ENCODE assay signal across 23 cellular contexts in the genomic region with DNA sequence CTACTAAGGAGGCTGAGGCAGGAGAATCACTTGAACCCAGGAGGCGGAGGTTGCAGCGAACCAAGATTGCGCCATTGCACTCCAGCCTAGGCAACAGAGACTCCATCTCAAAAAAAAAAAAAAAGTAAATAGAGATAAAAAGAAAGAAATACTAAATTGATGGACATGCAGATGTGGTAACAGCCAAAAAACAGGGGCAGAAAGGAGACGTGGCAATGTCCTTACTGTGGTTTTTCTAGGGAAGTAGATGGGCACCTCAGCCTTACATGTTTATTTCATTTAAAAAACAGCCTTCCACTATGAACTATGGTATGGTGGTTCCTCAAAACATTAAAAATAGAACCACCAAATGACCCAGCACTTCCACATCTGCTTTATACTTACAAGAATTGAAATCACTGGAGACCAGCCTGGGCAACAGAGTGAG. TPM values are rescaled to one million over a fixed set of nuclear protein-coding genes. Genes with fewer than 3 reads are reported as not detected.
DNase-seq lines count a peak whose midpoint lies in the region; TF ChIP-seq lines count a peak whose summit lies in the region.
"Had no signal": no experiment of that assay in that cellular context is flagged by ENCODE, and none has a peak within 500 bp of the region (broad histone marks: within the 10 kb centered on the region; RNA-seq: fewer than 3 reads in every experiment).

No MANE protein-coding gene starts in this region.

- intact Hi-C loops in dendritic cell treated with granulocyte-macrophage colony-stimulating factor and Interleukin-4, amounts not matched to agents 40 ng/mL and 50 ng/mL, for 4 days (cut with micrococcal nuclease): no loop called here
- intact Hi-C loops in ovary (cut with DNase I): no loop called here

- no peaks in the 10 kb centered on the region for H3K79me2 ChIP-seq in smooth muscle cell (ENCODE audit: low read depth)

- peak overlapping the region; percentile 95 for H3K27ac Mint-ChIP-seq in dendritic cell treated with granulocyte-macrophage colony-stimulating factor and Interleukin-4, amounts not matched to agents 40 ng/mL and 50 ng/mL, for 4 days
- H3K27ac Mint-ChIP-seq: activated CD4-positive, alpha-beta T cell treated with anti-CD3 and anti-CD28 coated beads, Interleukin-2, amount 10 ng/mL, durations not matched to agents 7 days and 5 days; GM23338 had no signal

- H3K36me3 Mint-ChIP-seq in dendritic cell treated with granulocyte-macrophage colony-stimulating factor and Interleukin-4, amounts not matched to agents 40 ng/mL and 50 ng/mL, for 4 days (ENCODE audit: low read depth): peaks cover 56% of the 10 kb centered on the region

- H3K27me3 Mint-ChIP-seq in dendritic cell treated with granulocyte-macrophage colony-stimulating factor and Interleukin-4, amounts not matched to agents 40 ng/mL and 50 ng/mL, for 4 days: no peaks in the 10 kb centered on the region
- H3K27me3 Mint-ChIP-seq: activated CD4-positive, alpha-beta T cell treated with anti-CD3 and anti-CD28 coated beads, Interleukin-2, amount 10 ng/mL, durations not matched to agents 7 days and 5 days had no signal

- H3K4me3 Mint-ChIP-seq in dendritic cell treated with granulocyte-macrophage colony-stimulating factor and Interleukin-4, amounts not matched to agents 40 ng/mL and 50 ng/mL, for 4 days: peak overlapping the region; percentile 20
- H3K4me3 Mint-ChIP-seq: activated CD4-positive, alpha-beta T cell treated with anti-CD3 and anti-CD28 coated beads, Interleukin-2, amount 10 ng/mL, durations not matched to agents 7 days and 5 days; GM23338 had no signal

- DNase-seq in HL-60 (ENCODE audit: low read depth in 1 of 2, low spot score in 1 of 2): peak in 1 of 2 experiments; percentile 63
- DNase-seq in NOMO-1 treated with dmso at 0.1 percent for 144 hours (lab: John Stamatoyannopoulos, UW; ENCODE audit: unreplicated experiment): peak; percentile 90
- peak; percentile 73 for DNase-seq in pons (ENCODE audit: low spot score)
- no peak for DNase-seq in ovary
- DNase-seq in suprapubic skin (ENCODE audit: low spot score in 2 of 2): no peak
- DNase-seq in smooth muscle cell (lab: John Stamatoyannopoulos, UW; ENCODE audit: unreplicated experiment): no peak
- DNase-seq: activated CD4-positive, alpha-beta T cell treated with anti-CD3 and anti-CD28 coated beads, Interleukin-2, amount 10 ng/mL, durations not matched to agents 7 days and 5 days; activated gamma-delta T cell treated with Interleukin-2 at 50 U/mL for 16 hours; amygdala; caudate nucleus; COR-L47; EL; NCI-H1105 treated with DMSO at 0.1 percent for 48 hours; NCI-H526; PC-9; retina; SK-N-SH; stimulated activated naive CD4-positive, alpha-beta T cell; transverse colon had no signal

- WGBS in ovary, 3 donors: 86 to 94% (median 93%) methylated on average over 4 of the region's 4 CpGs
- WGBS in suprapubic skin: 84% methylated on average over 4 of the region's 4 CpGs
- 98% methylated on average over 4 of the region's 4 CpGs for WGBS in smooth muscle cell (ENCODE audit: low lambda C conversion rate)

- H3F3A ChIP-seq in smooth muscle cell (ENCODE audit: low read depth): no peaks in the 10 kb centered on the region

- peak overlapping the region; percentile 56 for H3K27ac ChIP-seq in HL-60 (replicated peaks)
- H3K27ac ChIP-seq in ovary: no peak overlapping the region
- H3K27ac ChIP-seq in suprapubic skin: no peak overlapping the region
- H3K27ac ChIP-seq in smooth muscle cell (ENCODE audit: low read depth): no peak overlapping the region
- H3K27ac ChIP-seq: neutrophil, PC-9 had no signal

- TF ChIP-seq CTCF in HL-60 (IDR thresholded peaks at IDR 0.05; ENCODE audit: insufficient read depth, low read length) (no peak), ovary (IDR thresholded peaks at IDR 0.05) (no peak), suprapubic skin (IDR thresholded peaks at IDR 0.05) (no peak), smooth muscle cell (IDR thresholded peaks at IDR 0.05; ENCODE audit: borderline replicate concordance, insufficient read depth, poor library complexity, severe bottlenecking) (no peak)

- H3K27me3 ChIP-seq in HL-60 (ENCODE audit: insufficient read depth, poor library complexity, severe bottlenecking) (no peaks in the 10 kb centered on the region), ovary (no peaks in the 10 kb centered on the region), suprapubic skin (no peaks in the 10 kb centered on the region), smooth muscle cell (ENCODE audit: low read depth) (no peaks in the 10 kb centered on the region)
- H3K27me3 ChIP-seq: neutrophil, transverse colon had no signal

- no peaks in the 10 kb centered on the region for H3K9me3 Mint-ChIP-seq in dendritic cell treated with granulocyte-macrophage colony-stimulating factor and Interleukin-4, amounts not matched to agents 40 ng/mL and 50 ng/mL, for 4 days
- H3K9me3 Mint-ChIP-seq: activated CD4-positive, alpha-beta T cell treated with anti-CD3 and anti-CD28 coated beads, Interleukin-2, amount 10 ng/mL, durations not matched to agents 7 days and 5 days; GM23338 had no signal

- H3K4me3 ChIP-seq in HL-60 (replicated peaks; ENCODE audit: insufficient read depth, low read length) (no peak overlapping the region), ovary (no peak overlapping the region), suprapubic skin (no peak overlapping the region), smooth muscle cell (no peak overlapping the region)
- H3K4me3 ChIP-seq: GM23338, PC-9, transverse colon had no signal

- no peak overlapping the region for H3K4me2 ChIP-seq in smooth muscle cell
- H3K4me2 ChIP-seq: GM23338, PC-9, SK-N-SH had no signal

- H3K9ac ChIP-seq in smooth muscle cell (ENCODE audit: low read depth): no peak overlapping the region
- H3K9ac ChIP-seq: SK-N-SH had no signal

- no peak overlapping the region for H2AFZ ChIP-seq in smooth muscle cell (ENCODE audit: low read depth)
- H2AFZ ChIP-seq: GM23338, PC-9 had no signal

- H3K9me3 ChIP-seq in ovary (no peaks in the 10 kb centered on the region), suprapubic skin (no peaks in the 10 kb centered on the region), smooth muscle cell (replicated peaks; ENCODE audit: low read depth) (no peaks in the 10 kb centered on the region)
- H3K9me3 ChIP-seq: neutrophil, SK-N-SH, transverse colon had no signal

- H3K4me1 Mint-ChIP-seq in dendritic cell treated with granulocyte-macrophage colony-stimulating factor and Interleukin-4, amounts not matched to agents 40 ng/mL and 50 ng/mL, for 4 days (ENCODE audit: low read depth): peaks cover 38% of the 10 kb centered on the region
- H3K4me1 Mint-ChIP-seq: activated CD4-positive, alpha-beta T cell treated with anti-CD3 and anti-CD28 coated beads, Interleukin-2, amount 10 ng/mL, durations not matched to agents 7 days and 5 days; GM23338 had no signal

- no peak for TF ChIP-seq POLR2A in ovary (IDR thresholded peaks at IDR 0.05)
- TF ChIP-seq POLR2A in suprapubic skin (IDR thresholded peaks at IDR 0.05): no peak

- H3K36me3 ChIP-seq in ovary (no peaks in the 10 kb centered on the region), suprapubic skin (peaks cover 17% of the 10 kb centered on the region), smooth muscle cell (ENCODE audit: low read depth) (no peaks in the 10 kb centered on the region)

- TF ChIP-seq EP300 in ovary (IDR thresholded peaks at IDR 0.05) (no peak), suprapubic skin (IDR thresholded peaks at IDR 0.05) (no peak)

- H3K4me1 ChIP-seq in ovary (ENCODE audit: insufficient read depth) (no peaks in the 10 kb centered on the region), suprapubic skin (peaks cover 5% of the 10 kb centered on the region), smooth muscle cell (ENCODE audit: low read depth) (no peaks in the 10 kb centered on the region)
- H3K4me1 ChIP-seq: transverse colon had no signal

- no peaks in the 10 kb centered on the region for H4K20me1 ChIP-seq in smooth muscle cell (ENCODE audit: low read depth)

RNA-seq across cellular contexts. Expression of gene EIF3G, which starts 6.5 kb away (rescaled TPM):
- total RNA-seq in ovary (100 to 1,000 TPM; 284 to 375 (median 298) TPM), suprapubic skin (100 to 1,000 TPM; 211 to 315 (median 225) TPM), smooth muscle cell (138 and 164 TPM in 2 replicates)
- polyA plus RNA-seq in ovary (100 to 1,000 TPM; 293 to 311 TPM), smooth muscle cell (185 and 196 TPM in 2 replicates)

RNA-seq across cellular contexts. Expression of gene P2RY11, which starts 14.7 kb away (rescaled TPM):
- total RNA-seq in ovary: 10 to 100 TPM in 5 of 7 donors, 1 to 10 TPM in 2; 5.5 to 18.5 (median 14.4) TPM
- polyA plus RNA-seq in ovary: 1 to 10 TPM; 2.1 to 8.7 TPM
- 10 to 100 TPM; 16.4 to 32.9 (median 19.9) TPM for total RNA-seq in suprapubic skin
- 1.5 and 2.0 TPM in 2 replicates for total RNA-seq in smooth muscle cell
- polyA plus RNA-seq in smooth muscle cell: 3.8 and 9.7 TPM in 2 replicates

RNA-seq across cellular contexts. Expression of gene PPAN, which starts 20.1 kb away (rescaled TPM):
- total RNA-seq in ovary (10 to 100 TPM; 21.0 to 58.3 (median 44.4) TPM), suprapubic skin (10 to 100 TPM; 41.9 to 55.1 (median 46.8) TPM), smooth muscle cell (9.7 and 11.1 TPM in 2 replicates)
- polyA plus RNA-seq in ovary (10 to 100 TPM in 1 of 2 donors, 1 to 10 TPM in 1; 6.2 to 33.3 TPM), smooth muscle cell (22.6 and 25.6 TPM in 2 replicates)

RNA-seq across cellular contexts. Expression of gene ANGPTL6, which starts 23.7 kb away (rescaled TPM):
- under 1 TPM in 6 of 7 donors, not detected in 1; 0.15 to 0.80 (median 0.38) TPM for total RNA-seq in ovary
- polyA plus RNA-seq in ovary: 1 to 10 TPM in 1 of 2 donors, under 1 TPM in 1; 0.10 to 1.4 TPM
- total RNA-seq in suprapubic skin: 1 to 10 TPM in 1 of 4 donors, under 1 TPM in 2, not detected in 1; 0.38 to 1.1 (median 0.42) TPM
- total RNA-seq in smooth muscle cell: 3.5 and 5.5 TPM in 2 replicates
- 7.2 and 8.6 TPM in 2 replicates for polyA plus RNA-seq in smooth muscle cell
- total RNA-seq: frontal cortex, GM23338, PC-9 had no signal
- polyA plus RNA-seq: GM23338 had no signal

RNA-seq across cellular contexts. Expression of gene SHFL, which starts 40.1 kb away (rescaled TPM):
- total RNA-seq in ovary: 10 to 100 TPM; 34.0 to 49.5 (median 40.2) TPM
- 10 to 100 TPM; 39.0 to 42.1 TPM for polyA plus RNA-seq in ovary
- total RNA-seq in suprapubic skin: 10 to 100 TPM; 11.8 to 26.7 (median 22.3) TPM
- 13.7 and 15.6 TPM in 2 replicates for total RNA-seq in smooth muscle cell
- polyA plus RNA-seq in smooth muscle cell: 22.6 and 28.7 TPM in 2 replicates

Comparison
In these comparisons a context has a peak if more than half of its experiments do, and no peak if none do; other contexts are left out.
1. DNase-seq: peak in NOMO-1 treated with dmso at 0.1 percent for 144 hours (single experiment) and pons (single experiment); none in ovary (0 of 5), suprapubic skin (0 of 2) and smooth muscle cell (single experiment).